Comparison of ENCODE assay signal across 9 cellular contexts in genomic region chr9:34381323-34381722, GRCh38. TPM values are rescaled to one million over a fixed set of nuclear protein-coding genes. Genes with fewer than 3 reads are reported as not detected.
A peak's percentile ranks its signal among the peaks of the same experiment; 100 is the strongest.
DNase-seq lines count a peak whose midpoint lies in the region; ATAC-seq and TF ChIP-seq lines count a peak whose summit lies in the region.
"Had no signal": no experiment of that assay in that cellular context is flagged by ENCODE, and none has a peak within 500 bp of the region (broad histone marks: within the 10 kb centered on the region; RNA-seq: fewer than 3 reads in every experiment).

No MANE protein-coding gene starts in this region.

- no peak for TF ChIP-seq CTCF in left lung (IDR thresholded peaks at IDR 0.05)

- H3K27me3 ChIP-seq in left lung (peaks cover 0 to 14% of the 10 kb centered on the region in 2 donors), subcutaneous abdominal adipose tissue (ENCODE audit: control insufficient read depth in 5 of 5, insufficient read depth in 4 of 5, low read length in 5 of 5) (no peaks in the 10 kb centered on the region)

- peak; percentile 26 for DNase-seq in activated CD4-positive, alpha-beta T cell treated with anti-CD3 and anti-CD28 coated beads, Interleukin-2, amount 10 ng/mL, durations not matched to agents 7 days and 5 days
- no peak for DNase-seq in activated CD4-positive, alpha-beta T cell treated with anti-CD3 and anti-CD28 coated beads for 4 hours
- DNase-seq in left lung, result no peak
- no peak for DNase-seq in kidney tubule cell (ENCODE audit: low spot score)
- no peak for DNase-seq in GM19240 (ENCODE audit: insufficient read length, low spot score)

- intact Hi-C loops in left lung (cut with DNase I), result no loop called here

- peak overlapping the region; percentile 80 for H3K4me3 Mint-ChIP-seq in activated CD4-positive, alpha-beta T cell treated with anti-CD3 and anti-CD28 coated beads, Interleukin-2, amount 10 ng/mL, durations not matched to agents 7 days and 5 days

- no peaks in the 10 kb centered on the region for H3K9me3 ChIP-seq in left lung
- no peaks in the 10 kb centered on the region for H3K9me3 ChIP-seq in subcutaneous abdominal adipose tissue (ENCODE audit: control insufficient read depth in 5 of 5, low read length in 5 of 5)

- CTCF ChIA-PET in activated CD4-positive, alpha-beta T cell treated with anti-CD3 and anti-CD28 coated beads, Interleukin-2, amount 10 ng/mL, durations not matched to agents 7 days and 5 days (lab: Charles Lee), result interaction anchor here (3.3 kb wide), 1 partner anchor 48 kb away, joined by 43 read pairs; no protein-coding TSS in a partner anchor

- no peak overlapping the region for H3K27ac Mint-ChIP-seq in activated CD4-positive, alpha-beta T cell treated with anti-CD3 and anti-CD28 coated beads, Interleukin-2, amount 10 ng/mL, durations not matched to agents 7 days and 5 days

- H3K36me3 ChIP-seq in left lung, result no peaks in the 10 kb centered on the region
- H3K36me3 ChIP-seq in subcutaneous abdominal adipose tissue (ENCODE audit: control insufficient read depth in 5 of 5, insufficient read depth in 5 of 5, low read length in 5 of 5), result no peaks in the 10 kb centered on the region

- peak overlapping the region; percentile 46 to 53 for H3K4me3 ChIP-seq in left lung
- peak overlapping the region; percentile 68 to 76 (median 73) for H3K4me3 ChIP-seq in subcutaneous abdominal adipose tissue (ENCODE audit: low read depth in 1 of 5, low read length in 5 of 5)

- no peaks in the 10 kb centered on the region for H3K9me3 Mint-ChIP-seq in activated CD4-positive, alpha-beta T cell treated with anti-CD3 and anti-CD28 coated beads, Interleukin-2, amount 10 ng/mL, durations not matched to agents 7 days and 5 days

- H3K27ac ChIP-seq in angular gyrus (ENCODE audit: low read depth, low read length) (peak overlapping the region; percentile 84), left lung (no peak overlapping the region), subcutaneous abdominal adipose tissue (ENCODE audit: low read depth, low read length) (no peak overlapping the region)
- H3K27ac ChIP-seq: SK-N-MC had no signal

- ATAC-seq in left lung (no peak), HG03432 (IDR thresholded peaks at IDR 0.05; ENCODE audit: unreplicated experiment) (no peak)

- peaks cover 11% of the 10 kb centered on the region for H3K27me3 Mint-ChIP-seq in activated CD4-positive, alpha-beta T cell treated with anti-CD3 and anti-CD28 coated beads, Interleukin-2, amount 10 ng/mL, durations not matched to agents 7 days and 5 days

- POLR2A ChIA-PET in activated CD4-positive, alpha-beta T cell treated with anti-CD3 and anti-CD28 coated beads, Interleukin-2, amount 10 ng/mL, durations not matched to agents 7 days and 5 days (lab: Charles Lee), result interaction anchor here (1.1 kb wide), 1 partner anchor 10 kb away, joined by 4 read pairs; no protein-coding TSS in a partner anchor

- peak overlapping the region; percentile 61 to 82 (median 63) for H3K9ac ChIP-seq in subcutaneous abdominal adipose tissue (ENCODE audit: low read length in 5 of 5)

- peaks cover 34% of the 10 kb centered on the region for H3K4me1 Mint-ChIP-seq in activated CD4-positive, alpha-beta T cell treated with anti-CD3 and anti-CD28 coated beads, Interleukin-2, amount 10 ng/mL, durations not matched to agents 7 days and 5 days

- no peaks in the 10 kb centered on the region for H3K36me3 Mint-ChIP-seq in activated CD4-positive, alpha-beta T cell treated with anti-CD3 and anti-CD28 coated beads, Interleukin-2, amount 10 ng/mL, durations not matched to agents 7 days and 5 days (ENCODE audit: low read depth)

- H3K4me1 ChIP-seq in left lung, result peaks cover 13 to 38% of the 10 kb centered on the region in 2 donors
- H3K4me1 ChIP-seq in subcutaneous abdominal adipose tissue (ENCODE audit: control insufficient read depth in 5 of 5, insufficient read depth in 5 of 5, low read length in 5 of 5), result peaks cover 2 to 55% (median 51%) of the 10 kb centered on the region in 5 donors

RNA-seq across cellular contexts. Expression of gene MYORG, which starts 4.6 kb away (rescaled TPM):
- 1 to 10 TPM; 2.7 to 2.8 TPM for total RNA-seq in activated CD4-positive, alpha-beta T cell treated with anti-CD3 and anti-CD28 coated beads, Interleukin-2, amount 10 ng/mL, durations not matched to agents 7 days and 5 days
- total RNA-seq in left lung, result 10 to 100 TPM in 1 of 2 donors, 1 to 10 TPM in 1; 6.9 to 22.6 TPM

RNA-seq across cellular contexts. Expression of gene NUDT2, which starts 52.0 kb away (rescaled TPM):
- total RNA-seq in activated CD4-positive, alpha-beta T cell treated with anti-CD3 and anti-CD28 coated beads, Interleukin-2, amount 10 ng/mL, durations not matched to agents 7 days and 5 days, result 10 to 100 TPM; 17.5 to 19.7 TPM
- 10 to 100 TPM; 10.3 to 11.9 TPM for total RNA-seq in left lung

RNA-seq across cellular contexts. Expression of gene KIF24, which starts 52.3 kb away (rescaled TPM):
- 10 to 100 TPM; 11.0 to 12.5 TPM for total RNA-seq in activated CD4-positive, alpha-beta T cell treated with anti-CD3 and anti-CD28 coated beads, Interleukin-2, amount 10 ng/mL, durations not matched to agents 7 days and 5 days
- 1 to 10 TPM; 2.4 TPM for total RNA-seq in left lung
